Comparison of ENCODE assay signal across 10 cellular contexts in genomic region chr6:148538251-148539190, GRCh38.
DNase-seq lines count a peak whose midpoint lies in the region; ATAC-seq and TF ChIP-seq lines count a peak whose summit lies in the region.
"Had no signal": no experiment of that assay in that cellular context is flagged by ENCODE, and none has a peak within 500 bp of the region (broad histone marks: within the 10 kb centered on the region; RNA-seq: fewer than 3 reads in every experiment).

No MANE protein-coding gene starts in this region.

- no peak overlapping the region for H2AK5ac ChIP-seq in neuronal stem cell (ENCODE audit: low read depth, low read length)

- H3K36me3 ChIP-seq in neuronal stem cell (replicated peaks in 1 of 2; ENCODE audit: control insufficient read depth in 2 of 2, insufficient read depth in 2 of 2, low read length in 2 of 2): peaks cover 28 to 76% of the 10 kb centered on the region in 2 donors

- no peaks in the 10 kb centered on the region for H3K9me3 ChIP-seq in neuronal stem cell (replicated peaks in 1 of 2; ENCODE audit: control insufficient read depth in 2 of 2, insufficient read depth in 1 of 2, low read depth in 1 of 2, low read length in 2 of 2)

- H3K27me3 ChIP-seq in neuronal stem cell (ENCODE audit: control insufficient read depth in 3 of 3, insufficient read depth in 3 of 3, low read depth in 1 of 3, low read length in 3 of 3): no peaks in the 10 kb centered on the region

- H3K14ac ChIP-seq in neuronal stem cell (ENCODE audit: low read length): no peak overlapping the region

- H3K4me3 ChIP-seq in fibroblast of pulmonary artery (replicated peaks; ENCODE audit: low read depth, low read length): no peak overlapping the region
- no peak overlapping the region for H3K4me3 ChIP-seq in neuronal stem cell (ENCODE audit: low read length in 2 of 2)

- H3K4me2 ChIP-seq in neuronal stem cell (ENCODE audit: insufficient read depth, low read length, poor library complexity, severe bottlenecking): no peak overlapping the region

- H3K9ac ChIP-seq in neuronal stem cell (ENCODE audit: low read depth, low read length, poor library complexity): peak overlapping the region; percentile 26

- no peak overlapping the region for H3K4ac ChIP-seq in neuronal stem cell (ENCODE audit: low read length)

- H3K4me1 ChIP-seq in neuronal stem cell (ENCODE audit: control insufficient read depth in 2 of 2, insufficient read depth in 1 of 2, low read depth in 1 of 2, low read length in 2 of 2): peaks cover 2 to 11% of the 10 kb centered on the region in 2 donors

- no peak overlapping the region for H3K23ac ChIP-seq in neuronal stem cell (ENCODE audit: low read depth, low read length, poor library complexity)

- no peak overlapping the region for H4K91ac ChIP-seq in neuronal stem cell (ENCODE audit: low read depth, low read length, poor library complexity)

- H2BK12ac ChIP-seq in neuronal stem cell (ENCODE audit: low read length): no peak overlapping the region

- no peak overlapping the region for H2AFZ ChIP-seq in neuronal stem cell (ENCODE audit: low read length)

- peak overlapping the region; percentile 26 for H3K18ac ChIP-seq in neuronal stem cell (ENCODE audit: low read length)

- H2BK15ac ChIP-seq in neuronal stem cell (ENCODE audit: low read length): no peak overlapping the region

- H3K27ac ChIP-seq in neuronal stem cell (replicated peaks; ENCODE audit: low read length): no peak overlapping the region
- H3K27ac ChIP-seq: C4-2B, epithelial cell of prostate had no signal

- no peak overlapping the region for H4K8ac ChIP-seq in neuronal stem cell (ENCODE audit: low read depth, low read length)

- H2BK120ac ChIP-seq in neuronal stem cell (ENCODE audit: low read depth, low read length): no peak overlapping the region

- no peak for TF ChIP-seq CTCF in fibroblast of pulmonary artery (IDR thresholded peaks at IDR 0.05; ENCODE audit: low read length, missing control alignments)

- no peak for ATAC-seq in GM21367 (IDR thresholded peaks at IDR 0.05; ENCODE audit: unreplicated experiment)

- peak; percentile 41 for DNase-seq in A172 (ENCODE audit: low spot score)
- peak; percentile 38 for DNase-seq in NCI-H1092 (lab: John Stamatoyannopoulos, UW)
- peak; percentile 42 for DNase-seq in fibroblast of pulmonary artery (ENCODE audit: low read depth)
- DNase-seq in neuronal stem cell (ENCODE audit: low spot score): no peak
- DNase-seq in 8988T: no peak
- DNase-seq in NCI-H345 (lab: John Stamatoyannopoulos, UW): no peak
- DNase-seq in effector CD8-positive, alpha-beta T cell (lab: John Stamatoyannopoulos, UW): no peak

- no peak overlapping the region for H2BK5ac ChIP-seq in neuronal stem cell (ENCODE audit: low read length)

- WGBS in neuronal stem cell (ENCODE audit: extremely low coverage in 2 of 2, insufficient read length in 2 of 2, insufficient replicate concordance in 1 of 2), 2 donors: no CpG with 5 or more reads among the region's 13 CpGs

- H3K79me1 ChIP-seq in neuronal stem cell (ENCODE audit: low read depth, low read length): no peaks in the 10 kb centered on the region

Comparison
In these comparisons a context has a peak if more than half of its experiments do, and no peak if none do; other contexts are left out.
1. DNase-seq: peak in A172 (single experiment), NCI-H1092 (single experiment) and fibroblast of pulmonary artery (single experiment); none in neuronal stem cell (single experiment), 8988T (single experiment), NCI-H345 (single experiment) and effector CD8-positive, alpha-beta T cell (single experiment).